1 cellular context compared by ENCODE assay signal in the genomic region with DNA sequence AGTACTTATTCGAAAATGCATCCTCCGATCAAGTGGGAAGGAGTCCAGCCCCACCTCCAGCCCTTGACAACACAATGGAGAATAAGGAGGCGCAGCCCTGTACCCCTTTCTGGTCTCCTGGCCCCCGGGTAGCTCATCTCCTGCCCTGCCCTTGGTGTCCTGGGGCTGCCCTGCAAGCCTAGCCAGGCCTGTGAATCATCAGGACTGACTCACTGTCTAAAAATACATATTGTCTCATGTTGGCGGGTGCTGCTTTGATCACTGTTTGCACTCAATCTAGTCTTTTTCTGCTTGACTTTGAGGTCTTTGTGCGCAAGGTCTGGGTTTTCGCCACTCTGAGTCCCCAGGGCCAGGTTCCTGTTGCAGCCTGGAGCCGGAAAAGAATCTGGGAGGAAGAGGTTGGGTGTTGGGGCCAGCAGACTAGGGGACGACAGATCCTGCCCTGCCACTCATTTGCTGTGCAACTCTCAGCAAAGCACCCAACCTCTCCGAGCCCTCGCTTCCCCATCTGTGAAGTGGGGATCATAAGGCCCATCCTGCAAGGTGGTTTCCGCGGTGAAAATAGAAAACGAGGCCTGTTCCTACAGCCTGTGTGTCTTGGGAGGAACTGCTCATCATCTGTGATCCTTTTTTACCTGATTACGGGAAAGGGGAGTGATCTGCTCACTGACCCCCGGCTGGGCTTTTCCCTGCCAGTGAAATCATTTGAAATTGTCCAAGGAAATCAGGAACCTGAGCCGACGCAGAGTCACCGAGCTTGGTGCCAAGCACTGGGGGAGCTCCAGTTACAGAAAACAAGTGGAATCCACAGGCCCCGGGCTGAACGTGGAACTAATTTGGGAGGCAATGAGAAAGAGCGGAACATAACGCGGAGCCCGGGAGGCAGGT.
TF ChIP-seq lines count a peak whose summit lies in the region.

No MANE protein-coding gene starts in this region.

TF ChIP-seq in HepG2, 621 proteins besides CTCF, POLR2A, EP300 and RAD21 (continued from another document and continues in another):
- TF ChIP-seq, protein P1, sequence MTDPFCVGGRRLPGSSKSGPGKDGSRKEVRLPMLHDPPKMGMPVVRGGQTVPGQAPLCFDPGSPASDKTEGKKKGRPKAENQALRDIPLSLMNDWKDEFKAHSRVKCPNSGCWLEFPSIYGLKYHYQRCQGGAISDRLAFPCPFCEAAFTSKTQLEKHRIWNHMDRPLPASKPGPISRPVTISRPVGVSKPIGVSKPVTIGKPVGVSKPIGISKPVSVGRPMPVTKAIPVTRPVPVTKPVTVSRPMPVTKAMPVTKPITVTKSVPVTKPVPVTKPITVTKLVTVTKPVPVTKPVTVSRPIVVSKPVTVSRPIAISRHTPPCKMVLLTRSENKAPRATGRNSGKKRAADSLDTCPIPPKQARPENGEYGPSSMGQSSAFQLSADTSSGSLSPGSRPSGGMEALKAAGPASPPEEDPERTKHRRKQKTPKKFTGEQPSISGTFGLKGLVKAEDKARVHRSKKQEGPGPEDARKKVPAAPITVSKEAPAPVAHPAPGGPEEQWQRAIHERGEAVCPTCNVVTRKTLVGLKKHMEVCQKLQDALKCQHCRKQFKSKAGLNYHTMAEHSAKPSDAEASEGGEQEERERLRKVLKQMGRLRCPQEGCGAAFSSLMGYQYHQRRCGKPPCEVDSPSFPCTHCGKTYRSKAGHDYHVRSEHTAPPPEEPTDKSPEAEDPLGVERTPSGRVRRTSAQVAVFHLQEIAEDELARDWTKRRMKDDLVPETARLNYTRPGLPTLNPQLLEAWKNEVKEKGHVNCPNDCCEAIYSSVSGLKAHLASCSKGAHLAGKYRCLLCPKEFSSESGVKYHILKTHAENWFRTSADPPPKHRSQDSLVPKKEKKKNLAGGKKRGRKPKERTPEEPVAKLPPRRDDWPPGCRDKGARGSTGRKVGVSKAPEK (CRISPR knock-in tag; IDR thresholded peaks at IDR 0.05; ENCODE audit: borderline replicate concordance) = 0 out of 2 replicates have a peak, but pooled peaks have one; percentile 4
- TF ChIP-seq FOXJ3 (CRISPR knock-in tag; IDR thresholded peaks at IDR 0.05; ENCODE audit: borderline replicate concordance) (peak; percentile 76), ZNF234 (CRISPR knock-in tag; conservative IDR thresholded peaks at IDR 0.05) (no peak), DDIT3 (CRISPR knock-in tag; IDR thresholded peaks at IDR 0.05) (no peak), ZNF18 (CRISPR knock-in tag; IDR thresholded peaks at IDR 0.05; ENCODE audit: insufficient replicate concordance) (peak; percentile 82), ZNF513 (CRISPR knock-in tag; conservative IDR thresholded peaks at IDR 0.05) (no peak), TGIF2 (CRISPR knock-in tag; IDR thresholded peaks at IDR 0.05) (peak; percentile 51; the same call in 1 of the 2 replicates), TEF (CRISPR knock-in tag; IDR thresholded peaks at IDR 0.05) (peak; percentile 61; the same call in 1 of the 2 replicates), ZNF251 (CRISPR knock-in tag; IDR thresholded peaks at IDR 0.05) (no peak), KDM5A (IDR thresholded peaks at IDR 0.05; ENCODE audit: borderline replicate concordance, low read length) (no peak; the same call in 1 of the 2 replicates), ZNF687 (CRISPR knock-in tag; IDR thresholded peaks at IDR 0.05) (peak; percentile 93), MTERF4 (CRISPR knock-in tag; IDR thresholded peaks at IDR 0.05) (no peak), SNAI1 (CRISPR knock-in tag; IDR thresholded peaks at IDR 0.05; ENCODE audit: borderline replicate concordance) (0 out of 2 replicates have a peak, but pooled peaks have one; percentile 48), ZNF605 (CRISPR knock-in tag; IDR thresholded peaks at IDR 0.05) (peak; percentile 97), KDM2A (CRISPR knock-in tag; IDR thresholded peaks at IDR 0.05; ENCODE audit: borderline replicate concordance, low read depth) (no peak), UBTF (CRISPR knock-in tag; IDR thresholded peaks at IDR 0.05) (peak; percentile 89), TAF15 (IDR thresholded peaks at IDR 0.05; ENCODE audit: low read depth, low read length, poor library complexity, severe bottlenecking) (no peak), ZBTB3 (CRISPR knock-in tag; IDR thresholded peaks at IDR 0.05; ENCODE audit: borderline replicate concordance, low read depth) (no peak), E2F2 (CRISPR knock-in tag; IDR thresholded peaks at IDR 0.05; ENCODE audit: borderline replicate concordance) (no peak), ZNF333 (CRISPR knock-in tag; IDR thresholded peaks at IDR 0.05; ENCODE audit: borderline replicate concordance) (peak; percentile 57; the same call in 1 of the 2 replicates), MIXL1 (CRISPR knock-in tag; IDR thresholded peaks at IDR 0.05) (peak; percentile 93), ZIK1 (CRISPR knock-in tag; IDR thresholded peaks at IDR 0.05; ENCODE audit: borderline replicate concordance, low read depth) (0 out of 2 replicates have a peak, but pooled peaks have one; percentile 14), ZNF430 (CRISPR knock-in tag; IDR thresholded peaks at IDR 0.05) (peak; percentile 97), ZNF772 (CRISPR knock-in tag; IDR thresholded peaks at IDR 0.05) (peak; percentile 95), RBM39 (IDR thresholded peaks at IDR 0.05; ENCODE audit: low read depth, low read length, poor library complexity, severe bottlenecking) (no peak)
- TF ChIP-seq, protein P2, sequence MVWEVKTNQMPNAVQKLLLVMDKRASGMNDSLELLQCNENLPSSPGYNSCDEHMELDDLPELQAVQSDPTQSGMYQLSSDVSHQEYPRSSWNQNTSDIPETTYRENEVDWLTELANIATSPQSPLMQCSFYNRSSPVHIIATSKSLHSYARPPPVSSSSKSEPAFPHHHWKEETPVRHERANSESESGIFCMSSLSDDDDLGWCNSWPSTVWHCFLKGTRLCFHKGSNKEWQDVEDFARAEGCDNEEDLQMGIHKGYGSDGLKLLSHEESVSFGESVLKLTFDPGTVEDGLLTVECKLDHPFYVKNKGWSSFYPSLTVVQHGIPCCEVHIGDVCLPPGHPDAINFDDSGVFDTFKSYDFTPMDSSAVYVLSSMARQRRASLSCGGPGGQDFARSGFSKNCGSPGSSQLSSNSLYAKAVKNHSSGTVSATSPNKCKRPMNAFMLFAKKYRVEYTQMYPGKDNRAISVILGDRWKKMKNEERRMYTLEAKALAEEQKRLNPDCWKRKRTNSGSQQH (CRISPR knock-in tag; IDR thresholded peaks at IDR 0.05; ENCODE audit: low read depth) = no peak
- TF ChIP-seq, protein P3, sequence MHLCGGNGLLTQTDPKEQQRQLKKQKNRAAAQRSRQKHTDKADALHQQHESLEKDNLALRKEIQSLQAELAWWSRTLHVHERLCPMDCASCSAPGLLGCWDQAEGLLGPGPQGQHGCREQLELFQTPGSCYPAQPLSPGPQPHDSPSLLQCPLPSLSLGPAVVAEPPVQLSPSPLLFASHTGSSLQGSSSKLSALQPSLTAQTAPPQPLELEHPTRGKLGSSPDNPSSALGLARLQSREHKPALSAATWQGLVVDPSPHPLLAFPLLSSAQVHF (CRISPR knock-in tag; IDR thresholded peaks at IDR 0.05) = no peak; the same call in 1 of the 2 replicates
